In the genomic region with DNA sequence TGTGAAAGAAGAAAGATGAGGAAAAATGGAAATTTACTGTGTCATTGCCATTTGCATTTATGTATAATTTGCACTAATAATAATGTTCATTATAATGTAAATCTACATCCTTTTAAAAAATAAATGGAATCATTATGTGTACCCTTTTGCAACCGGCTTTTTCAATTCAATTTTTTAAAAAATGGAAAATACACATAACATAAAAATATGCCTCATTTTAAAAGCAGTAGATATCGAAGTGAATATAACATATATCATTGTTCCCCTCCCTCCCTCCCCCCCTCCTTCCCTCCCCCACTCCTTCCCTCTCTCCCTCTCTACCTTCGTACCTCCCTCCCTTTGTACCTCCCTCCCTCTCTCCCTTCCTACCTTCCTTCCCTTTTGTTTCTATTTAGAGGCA, we compare ENCODE assay signal across 22 cellular contexts. TPM values are rescaled to one million over a fixed set of nuclear protein-coding genes. Genes with fewer than 3 reads are reported as not detected.
A peak's percentile ranks its signal among the peaks of the same experiment; 100 is the strongest.
DNase-seq lines count a peak whose midpoint lies in the region; ATAC-seq and TF ChIP-seq lines count a peak whose summit lies in the region.
"Had no signal": no experiment of that assay in that cellular context is flagged by ENCODE, and none has a peak within 500 bp of the region (broad histone marks: within the 10 kb centered on the region; RNA-seq: fewer than 3 reads in every experiment).

No MANE protein-coding gene starts in this region.

- WGBS in gastroesophageal sphincter (ENCODE audit: low coverage in 1 of 2), 2 donors: 77 to 93% methylated on average over 2 to 3 of the region's 3 CpGs

- CTCF ChIA-PET in WTC11 (lab: Charles Lee): interaction anchor here (0.6 kb wide), 1 partner anchor 247 kb away, joined by 5 read pairs; no protein-coding TSS in a partner anchor

- no peaks in the 10 kb centered on the region for H3K36me3 ChIP-seq in gastroesophageal sphincter
- H3K36me3 ChIP-seq: BE2C had no signal

- H3K27me3 Mint-ChIP-seq in WTC11 (ENCODE audit: low read depth): no peaks in the 10 kb centered on the region
- H3K27me3 Mint-ChIP-seq: T-helper 17 cell, type B pancreatic cell had no signal

- H3K27ac ChIP-seq in HL-60 (replicated peaks): peak overlapping the region; percentile 51
- peak overlapping the region; percentile 85 to 88 (median 86) for H3K27ac ChIP-seq in gastroesophageal sphincter
- H3K27ac ChIP-seq in substantia nigra (ENCODE audit: low read depth, low read length, poor library complexity, severe bottlenecking): peak overlapping the region; percentile 91
- H3K27ac ChIP-seq: VCaP had no signal

- H3K4me3 Mint-ChIP-seq in WTC11: no peak overlapping the region
- H3K4me3 Mint-ChIP-seq: T-helper 17 cell, type B pancreatic cell had no signal

- peak overlapping the region; percentile 77 for H3K27ac Mint-ChIP-seq in WTC11

- TF ChIP-seq POLR2A in gastroesophageal sphincter (IDR thresholded peaks at IDR 0.05): no peak

- POLR2A ChIA-PET in WTC11 (lab: Charles Lee): interaction anchor here (0.6 kb wide), 2 partner anchors 26 to 324 kb away, joined by 3 to 5 read pairs; no protein-coding TSS in a partner anchor

- ATAC-seq in WTC11 (no peak), gastroesophageal sphincter (no peak), HG03280 (IDR thresholded peaks at IDR 0.05; ENCODE audit: unreplicated experiment) (no peak)
- ATAC-seq: T-helper 17 cell had no signal

- H3K27me3 ChIP-seq in HL-60 (ENCODE audit: insufficient read depth, poor library complexity, severe bottlenecking) (no peaks in the 10 kb centered on the region), gastroesophageal sphincter (no peaks in the 10 kb centered on the region)
- H3K27me3 ChIP-seq: BE2C had no signal

- no peaks in the 10 kb centered on the region for H3K9me3 Mint-ChIP-seq in WTC11
- H3K9me3 Mint-ChIP-seq: type B pancreatic cell had no signal

- no peak overlapping the region for H3K4me3 ChIP-seq in HL-60 (replicated peaks; ENCODE audit: insufficient read depth, low read length)
- no peak overlapping the region for H3K4me3 ChIP-seq in gastroesophageal sphincter

- no peak for TF ChIP-seq EP300 in gastroesophageal sphincter (IDR thresholded peaks at IDR 0.05)

- H3K9me3 ChIP-seq in gastroesophageal sphincter: no peaks in the 10 kb centered on the region
- H3K9me3 ChIP-seq: BE2C, Caco-2 had no signal

- TF ChIP-seq CTCF in HL-60 (IDR thresholded peaks at IDR 0.05; ENCODE audit: insufficient read depth, low read length) (no peak), WTC11 (IDR thresholded peaks at IDR 0.05) (no peak), gastroesophageal sphincter (IDR thresholded peaks at IDR 0.05) (no peak)

- H3K4me1 ChIP-seq in gastroesophageal sphincter: peaks cover 0 to 67% (median 18%) of the 10 kb centered on the region in 3 donors
- H3K4me1 ChIP-seq: BE2C had no signal

- H3K4me1 Mint-ChIP-seq in WTC11: peaks cover 29% of the 10 kb centered on the region

- no peak for DNase-seq in HL-60 (ENCODE audit: low read depth in 1 of 2, low spot score in 1 of 2)
- no peak for DNase-seq in WTC11 (ENCODE audit: low spot score)
- DNase-seq in substantia nigra (lab: John Stamatoyannopoulos, UW): no peak
- DNase-seq in NCI-H128 (lab: John Stamatoyannopoulos, UW; ENCODE audit: unreplicated experiment): no peak
- DNase-seq in germinal center (ENCODE audit: low spot score): no peak
- DNase-seq in NAMALWA (ENCODE audit: low spot score): no peak
- DNase-seq: activated CD4-positive, alpha-beta T cell treated with anti-CD3 and anti-CD28 coated beads, Interleukin-2, amount 50 U/mL, for 4 hours; activated naive CD4-positive, alpha-beta T cell; activated T-cell treated with anti-CD3 and anti-CD28 coated beads for 4 hours; BE2C; Caco-2; cerebellar nuclear complex; NCI-H1092; NCI-H2081 treated with DMSO at 0.1 percent for 48 hours; NCI-H524 treated with DMSO at 0.1 percent for 48 hours; SIG-M5; stimulated activated CD4-positive, alpha-beta T cell treated with anti-CD3 and anti-CD28 coated beads, Interleukin-15, amount 100 ng/mL, for 24 hours; T-helper 17 cell had no signal

- no peaks in the 10 kb centered on the region for H3K36me3 Mint-ChIP-seq in WTC11

TF ChIP-seq in WTC11, 78 proteins besides CTCF, POLR2A, EP300 and RAD21:
- TF ChIP-seq SOX15 (CRISPR knock-in tag; IDR thresholded peaks at IDR 0.05) (no peak), NR2C2 (CRISPR knock-in tag; IDR thresholded peaks at IDR 0.05) (no peak), NR3C1 (CRISPR knock-in tag; conservative IDR thresholded peaks at IDR 0.05; ENCODE audit: low read depth) (no peak), SMAD3 (CRISPR knock-in tag; IDR thresholded peaks at IDR 0.05; ENCODE audit: borderline replicate concordance) (no peak), GTF2I (CRISPR knock-in tag; conservative IDR thresholded peaks at IDR 0.05) (no peak)
- TF ChIP-seq, protein P1, sequence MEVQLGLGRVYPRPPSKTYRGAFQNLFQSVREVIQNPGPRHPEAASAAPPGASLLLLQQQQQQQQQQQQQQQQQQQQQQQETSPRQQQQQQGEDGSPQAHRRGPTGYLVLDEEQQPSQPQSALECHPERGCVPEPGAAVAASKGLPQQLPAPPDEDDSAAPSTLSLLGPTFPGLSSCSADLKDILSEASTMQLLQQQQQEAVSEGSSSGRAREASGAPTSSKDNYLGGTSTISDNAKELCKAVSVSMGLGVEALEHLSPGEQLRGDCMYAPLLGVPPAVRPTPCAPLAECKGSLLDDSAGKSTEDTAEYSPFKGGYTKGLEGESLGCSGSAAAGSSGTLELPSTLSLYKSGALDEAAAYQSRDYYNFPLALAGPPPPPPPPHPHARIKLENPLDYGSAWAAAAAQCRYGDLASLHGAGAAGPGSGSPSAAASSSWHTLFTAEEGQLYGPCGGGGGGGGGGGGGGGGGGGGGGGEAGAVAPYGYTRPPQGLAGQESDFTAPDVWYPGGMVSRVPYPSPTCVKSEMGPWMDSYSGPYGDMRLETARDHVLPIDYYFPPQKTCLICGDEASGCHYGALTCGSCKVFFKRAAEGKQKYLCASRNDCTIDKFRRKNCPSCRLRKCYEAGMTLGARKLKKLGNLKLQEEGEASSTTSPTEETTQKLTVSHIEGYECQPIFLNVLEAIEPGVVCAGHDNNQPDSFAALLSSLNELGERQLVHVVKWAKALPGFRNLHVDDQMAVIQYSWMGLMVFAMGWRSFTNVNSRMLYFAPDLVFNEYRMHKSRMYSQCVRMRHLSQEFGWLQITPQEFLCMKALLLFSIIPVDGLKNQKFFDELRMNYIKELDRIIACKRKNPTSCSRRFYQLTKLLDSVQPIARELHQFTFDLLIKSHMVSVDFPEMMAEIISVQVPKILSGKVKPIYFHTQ (CRISPR knock-in tag; IDR thresholded peaks at IDR 0.05): no peak
- TF ChIP-seq, protein P2, sequence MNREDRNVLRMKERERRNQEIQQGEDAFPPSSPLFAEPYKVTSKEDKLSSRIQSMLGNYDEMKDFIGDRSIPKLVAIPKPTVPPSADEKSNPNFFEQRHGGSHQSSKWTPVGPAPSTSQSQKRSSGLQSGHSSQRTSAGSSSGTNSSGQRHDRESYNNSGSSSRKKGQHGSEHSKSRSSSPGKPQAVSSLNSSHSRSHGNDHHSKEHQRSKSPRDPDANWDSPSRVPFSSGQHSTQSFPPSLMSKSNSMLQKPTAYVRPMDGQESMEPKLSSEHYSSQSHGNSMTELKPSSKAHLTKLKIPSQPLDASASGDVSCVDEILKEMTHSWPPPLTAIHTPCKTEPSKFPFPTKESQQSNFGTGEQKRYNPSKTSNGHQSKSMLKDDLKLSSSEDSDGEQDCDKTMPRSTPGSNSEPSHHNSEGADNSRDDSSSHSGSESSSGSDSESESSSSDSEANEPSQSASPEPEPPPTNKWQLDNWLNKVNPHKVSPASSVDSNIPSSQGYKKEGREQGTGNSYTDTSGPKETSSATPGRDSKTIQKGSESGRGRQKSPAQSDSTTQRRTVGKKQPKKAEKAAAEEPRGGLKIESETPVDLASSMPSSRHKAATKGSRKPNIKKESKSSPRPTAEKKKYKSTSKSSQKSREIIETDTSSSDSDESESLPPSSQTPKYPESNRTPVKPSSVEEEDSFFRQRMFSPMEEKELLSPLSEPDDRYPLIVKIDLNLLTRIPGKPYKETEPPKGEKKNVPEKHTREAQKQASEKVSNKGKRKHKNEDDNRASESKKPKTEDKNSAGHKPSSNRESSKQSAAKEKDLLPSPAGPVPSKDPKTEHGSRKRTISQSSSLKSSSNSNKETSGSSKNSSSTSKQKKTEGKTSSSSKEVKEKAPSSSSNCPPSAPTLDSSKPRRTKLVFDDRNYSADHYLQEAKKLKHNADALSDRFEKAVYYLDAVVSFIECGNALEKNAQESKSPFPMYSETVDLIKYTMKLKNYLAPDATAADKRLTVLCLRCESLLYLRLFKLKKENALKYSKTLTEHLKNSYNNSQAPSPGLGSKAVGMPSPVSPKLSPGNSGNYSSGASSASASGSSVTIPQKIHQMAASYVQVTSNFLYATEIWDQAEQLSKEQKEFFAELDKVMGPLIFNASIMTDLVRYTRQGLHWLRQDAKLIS (CRISPR knock-in tag; IDR thresholded peaks at IDR 0.05; ENCODE audit: borderline replicate concordance): no peak

RNA-seq across cellular contexts. Expression of a gene that starts 33.0 kb away (rescaled TPM):
- total RNA-seq in WTC11 (2021) (78.0 to 80.8 TPM (median 79.6 TPM) in 3 replicates), gastroesophageal sphincter (100 to 1,000 TPM in 1 of 4 donors, 10 to 100 TPM in 3; 56.9 to 120 (median 83.2) TPM)
